Comparison of ENCODE assay signal across 9 cellular contexts in genomic region chr3:160210799-160211221, GRCh38. TPM values are rescaled to one million over a fixed set of nuclear protein-coding genes. Genes with fewer than 3 reads are reported as not detected.
A peak's percentile ranks its signal among the peaks of the same experiment; 100 is the strongest.
DNase-seq lines count a peak whose midpoint lies in the region; ATAC-seq and TF ChIP-seq lines count a peak whose summit lies in the region.
"Had no signal": no experiment of that assay in that cellular context is flagged by ENCODE, and none has a peak within 500 bp of the region (broad histone marks: within the 10 kb centered on the region; RNA-seq: fewer than 3 reads in every experiment).

No MANE protein-coding gene starts in this region.

- no peak overlapping the region for H3K27ac ChIP-seq in naive thymus-derived CD4-positive, alpha-beta T cell (ENCODE audit: low read depth, low read length)

- no peak overlapping the region for H3K27ac Mint-ChIP-seq in naive thymus-derived CD4-positive, alpha-beta T cell
- H3K27ac Mint-ChIP-seq: activated CD4-positive, alpha-beta T cell treated with anti-CD3 and anti-CD28 coated beads, Interleukin-2, amount 10 ng/mL, durations not matched to agents 7 days and 5 days had no signal

- H3K27me3 Mint-ChIP-seq in naive thymus-derived CD4-positive, alpha-beta T cell, result peaks cover 12 to 33% (median 27%) of the 10 kb centered on the region in 5 donors

- H3K4me1 Mint-ChIP-seq in naive thymus-derived CD4-positive, alpha-beta T cell, result no peaks in the 10 kb centered on the region
- H3K4me1 Mint-ChIP-seq: activated CD4-positive, alpha-beta T cell treated with anti-CD3 and anti-CD28 coated beads, Interleukin-2, amount 10 ng/mL, durations not matched to agents 7 days and 5 days had no signal

- intact Hi-C loops in naive thymus-derived CD4-positive, alpha-beta T cell (cut with micrococcal nuclease), result no loop called here

- peaks cover 0 to 2% (median 0%) of the 10 kb centered on the region in 11 donors for H3K9me3 Mint-ChIP-seq in naive thymus-derived CD4-positive, alpha-beta T cell
- H3K9me3 Mint-ChIP-seq: activated CD4-positive, alpha-beta T cell treated with anti-CD3 and anti-CD28 coated beads, Interleukin-2, amount 10 ng/mL, durations not matched to agents 7 days and 5 days had no signal

- no peak overlapping the region for H3K4me3 ChIP-seq in GM12864 (ENCODE audit: low read depth, low read length)
- H3K4me3 ChIP-seq in naive thymus-derived CD4-positive, alpha-beta T cell (ENCODE audit: low read length), result no peak overlapping the region

- no peak overlapping the region for H3K4me3 Mint-ChIP-seq in naive thymus-derived CD4-positive, alpha-beta T cell
- H3K4me3 Mint-ChIP-seq: activated CD4-positive, alpha-beta T cell treated with anti-CD3 and anti-CD28 coated beads, Interleukin-2, amount 10 ng/mL, durations not matched to agents 7 days and 5 days had no signal

- H3K36me3 ChIP-seq in naive thymus-derived CD4-positive, alpha-beta T cell (ENCODE audit: control insufficient read depth in 2 of 3, insufficient read depth in 3 of 3, low read length in 3 of 3), result no peaks in the 10 kb centered on the region

- no peaks in the 10 kb centered on the region for H3K36me3 Mint-ChIP-seq in naive thymus-derived CD4-positive, alpha-beta T cell

- peak; percentile 26 for TF ChIP-seq CTCF in GM12864 (IDR thresholded peaks at IDR 0.05; ENCODE audit: low read depth, low read length, missing control alignments)

- POLR2A ChIA-PET in naive thymus-derived CD4-positive, alpha-beta T cell (lab: Charles Lee), result no interaction called here

- DNase-seq in GM12864 (ENCODE audit: low read depth), result no peak
- DNase-seq in HS-5 (ENCODE audit: low read depth), result peak; percentile 36
- peak; percentile 78 for DNase-seq in amniotic epithelial cell (ENCODE audit: low read depth)
- no peak for DNase-seq in naive thymus-derived CD4-positive, alpha-beta T cell
- DNase-seq in ureter (ENCODE audit: low spot score), result no peak
- DNase-seq in GF-D8 (lab: John Stamatoyannopoulos, UW), result no peak
- DNase-seq in stimulated activated CD4-positive, alpha-beta T cell treated with anti-CD3 and anti-CD28 coated beads, Interleukin-4, amount 100 ng/mL, for 4 hours, result no peak
- DNase-seq: activated CD4-positive, alpha-beta T cell treated with anti-CD3 and anti-CD28 coated beads, Interleukin-2, amount 10 ng/mL, durations not matched to agents 7 days and 5 days had no signal

- no peaks in the 10 kb centered on the region for H3K9me3 ChIP-seq in naive thymus-derived CD4-positive, alpha-beta T cell (ENCODE audit: control insufficient read depth in 2 of 3, low read length in 3 of 3)

- CTCF ChIA-PET in naive thymus-derived CD4-positive, alpha-beta T cell (lab: Charles Lee), result no interaction called here

- no peaks in the 10 kb centered on the region for H3K27me3 ChIP-seq in naive thymus-derived CD4-positive, alpha-beta T cell (ENCODE audit: control insufficient read depth in 2 of 2, insufficient read depth in 2 of 2, low read length in 2 of 2)

- no peaks in the 10 kb centered on the region for H3K4me1 ChIP-seq in naive thymus-derived CD4-positive, alpha-beta T cell (ENCODE audit: control insufficient read depth in 2 of 2, insufficient read depth in 2 of 2, low read length in 2 of 2)

- peak; percentile 26 for ATAC-seq in naive thymus-derived CD4-positive, alpha-beta T cell
- ATAC-seq in GM21786 (IDR thresholded peaks at IDR 0.05; ENCODE audit: unreplicated experiment), result no peak

RNA-seq across cellular contexts. Expression of gene C3orf80, which starts 14.4 kb away (rescaled TPM):
- under 1 TPM in 1 of 5 experiments, not detected in 4; 0.19 TPM for total RNA-seq in naive thymus-derived CD4-positive, alpha-beta T cell
- polyA plus RNA-seq in naive thymus-derived CD4-positive, alpha-beta T cell, result not detected
- total RNA-seq in ureter, result 2.2 TPM
- total RNA-seq: activated CD4-positive, alpha-beta T cell treated with anti-CD3 and anti-CD28 coated beads, Interleukin-2, amount 10 ng/mL, durations not matched to agents 7 days and 5 days had no signal

Comparison
In these comparisons a context has a peak if more than half of its experiments do, and no peak if none do; other contexts are left out.
1. DNase-seq: peak in HS-5 (single experiment) and amniotic epithelial cell (single experiment); none in GM12864 (single experiment), naive thymus-derived CD4-positive, alpha-beta T cell (0 of 9), ureter (single experiment), GF-D8 (single experiment) and stimulated activated CD4-positive, alpha-beta T cell treated with anti-CD3 and anti-CD28 coated beads, Interleukin-4, amount 100 ng/mL, for 4 hours (0 of 2).